ENCODE assay signal across 8 cellular contexts in the genomic region with DNA sequence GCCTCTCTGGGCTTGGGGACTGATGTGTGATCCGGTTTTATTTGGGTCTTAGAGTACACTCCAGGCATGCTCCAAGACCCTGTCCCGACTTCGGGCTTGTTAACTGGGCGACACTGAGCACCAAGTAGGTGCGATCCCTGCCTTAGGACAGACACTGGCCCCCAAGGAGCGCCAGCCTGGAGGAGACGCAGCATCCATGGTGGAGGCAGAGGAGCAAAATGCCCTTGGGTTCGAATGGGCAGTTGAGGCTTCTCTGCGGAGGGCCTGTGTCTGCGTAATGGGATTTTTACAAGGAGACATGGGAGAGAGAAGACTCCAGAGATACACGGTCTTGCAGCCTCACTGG. TPM values are rescaled to one million over a fixed set of nuclear protein-coding genes. Genes with fewer than 3 reads are reported as not detected.
A peak's percentile ranks its signal among the peaks of the same experiment; 100 is the strongest.
DNase-seq lines count a peak whose midpoint lies in the region; ATAC-seq and TF ChIP-seq lines count a peak whose summit lies in the region.

No MANE protein-coding gene starts in this region.

- H3K9me3 ChIP-seq in suprapubic skin: no peaks in the 10 kb centered on the region

- peaks cover 43% of the 10 kb centered on the region for H3K4me1 Mint-ChIP-seq in T-helper 2 cell treated with Interferon-gamma antibody and Interleukin-4, amounts not matched to agents 5 μg/mL and 100 μg/mL, for 36 hours (ENCODE audit: low read depth)
- peaks cover 46% of the 10 kb centered on the region for H3K4me1 Mint-ChIP-seq in activated naive CD8-positive, alpha-beta T cell treated with anti-CD3 and anti-CD28 coated beads, Interleukin-2, amount 10 ng/mL, durations not matched to agents 7 days and 5 days

- no peak for ATAC-seq in activated naive CD8-positive, alpha-beta T cell treated with anti-CD3 and anti-CD28 coated beads, Interleukin-2, amount 10 ng/mL, durations not matched to agents 7 days and 5 days (ENCODE audit: low read depth)

- H3K27me3 Mint-ChIP-seq in T-helper 2 cell treated with Interferon-gamma antibody and Interleukin-4, amounts not matched to agents 5 μg/mL and 100 μg/mL, for 36 hours (ENCODE audit: low read depth): peaks cover 17% of the 10 kb centered on the region
- H3K27me3 Mint-ChIP-seq in activated naive CD8-positive, alpha-beta T cell treated with anti-CD3 and anti-CD28 coated beads, Interleukin-2, amount 10 ng/mL, durations not matched to agents 7 days and 5 days: peaks cover 7% of the 10 kb centered on the region

- no peak for DNase-seq in T-helper 2 cell treated with Interferon-gamma antibody and Interleukin-4, amounts not matched to agents 5 μg/mL and 100 μg/mL, for 36 hours (ENCODE audit: low spot score)
- no peak for DNase-seq in T-helper 2 cell
- DNase-seq in activated naive CD8-positive, alpha-beta T cell treated with anti-CD3 and anti-CD28 coated beads, Interleukin-2, amount 10 ng/mL, durations not matched to agents 7 days and 5 days: no peak
- DNase-seq in kidney epithelial cell (ENCODE audit: low read depth): no peak
- DNase-seq in suprapubic skin (ENCODE audit: low spot score in 2 of 2): no peak
- no peak for DNase-seq in SW 1271 (lab: John Stamatoyannopoulos, UW)
- no peak for DNase-seq in hepatic stellate cell (ENCODE audit: low spot score)
- no peak for DNase-seq in amygdala (lab: John Stamatoyannopoulos, UW)

- no peak overlapping the region for H3K27ac ChIP-seq in suprapubic skin

- peaks cover 25% of the 10 kb centered on the region for H3K36me3 Mint-ChIP-seq in T-helper 2 cell treated with Interferon-gamma antibody and Interleukin-4, amounts not matched to agents 5 μg/mL and 100 μg/mL, for 36 hours (ENCODE audit: low read depth)
- H3K36me3 Mint-ChIP-seq in activated naive CD8-positive, alpha-beta T cell treated with anti-CD3 and anti-CD28 coated beads, Interleukin-2, amount 10 ng/mL, durations not matched to agents 7 days and 5 days: peaks cover 9% of the 10 kb centered on the region

- H3K4me1 ChIP-seq in suprapubic skin: peaks cover 44% of the 10 kb centered on the region

- WGBS in suprapubic skin: 93% methylated on average over 11 of the region's 11 CpGs

- H3K36me3 ChIP-seq in kidney epithelial cell (ENCODE audit: control insufficient read depth, insufficient read depth, low read length): no peaks in the 10 kb centered on the region
- peaks cover 7% of the 10 kb centered on the region for H3K36me3 ChIP-seq in suprapubic skin

- POLR2A ChIA-PET in activated naive CD8-positive, alpha-beta T cell treated with anti-CD3 and anti-CD28 coated beads, Interleukin-2, amount 10 ng/mL, durations not matched to agents 7 days and 5 days (lab: Charles Lee): interaction anchor here (1.0 to 2.1 kb wide), 2 partner anchors 51 to 115 kb away, joined by 4 to 27 read pairs; no protein-coding TSS in a partner anchor

- H3K9me3 Mint-ChIP-seq in T-helper 2 cell treated with Interferon-gamma antibody and Interleukin-4, amounts not matched to agents 5 μg/mL and 100 μg/mL, for 36 hours: no peaks in the 10 kb centered on the region
- H3K9me3 Mint-ChIP-seq in activated naive CD8-positive, alpha-beta T cell treated with anti-CD3 and anti-CD28 coated beads, Interleukin-2, amount 10 ng/mL, durations not matched to agents 7 days and 5 days: no peaks in the 10 kb centered on the region

- TF ChIP-seq EP300 in suprapubic skin (IDR thresholded peaks at IDR 0.05): no peak

- H3K27me3 ChIP-seq in kidney epithelial cell (ENCODE audit: control insufficient read depth, insufficient read depth, low read length) (peaks cover 7% of the 10 kb centered on the region), suprapubic skin (no peaks in the 10 kb centered on the region)

- no peak for TF ChIP-seq CTCF in kidney epithelial cell (IDR thresholded peaks at IDR 0.05; ENCODE audit: insufficient read depth, low read length, poor library complexity, severe bottlenecking)
- TF ChIP-seq CTCF in suprapubic skin (IDR thresholded peaks at IDR 0.05): no peak

- H3K4me3 Mint-ChIP-seq in T-helper 2 cell treated with Interferon-gamma antibody and Interleukin-4, amounts not matched to agents 5 μg/mL and 100 μg/mL, for 36 hours: peak overlapping the region; percentile 80
- H3K4me3 Mint-ChIP-seq in activated naive CD8-positive, alpha-beta T cell treated with anti-CD3 and anti-CD28 coated beads, Interleukin-2, amount 10 ng/mL, durations not matched to agents 7 days and 5 days: peak overlapping the region; percentile 73

- peak overlapping the region; percentile 81 for H3K27ac Mint-ChIP-seq in T-helper 2 cell treated with Interferon-gamma antibody and Interleukin-4, amounts not matched to agents 5 μg/mL and 100 μg/mL, for 36 hours
- H3K27ac Mint-ChIP-seq in activated naive CD8-positive, alpha-beta T cell treated with anti-CD3 and anti-CD28 coated beads, Interleukin-2, amount 10 ng/mL, durations not matched to agents 7 days and 5 days: peak overlapping the region; percentile 68

- peak overlapping the region; percentile 0 for H3K4me3 ChIP-seq in kidney epithelial cell (ENCODE audit: low read depth, low read length)
- peak overlapping the region; percentile 93 for H3K4me3 ChIP-seq in suprapubic skin

- no peak for TF ChIP-seq POLR2A in suprapubic skin (IDR thresholded peaks at IDR 0.05)

RNA-seq across cellular contexts. Expression of a gene that starts 0.6 kb away (rescaled TPM):
- 10 to 100 TPM; 83.9 to 84.7 TPM for total RNA-seq in activated naive CD8-positive, alpha-beta T cell treated with anti-CD3 and anti-CD28 coated beads, Interleukin-2, amount 10 ng/mL, durations not matched to agents 7 days and 5 days
- total RNA-seq in kidney epithelial cell (78.0 and 80.6 TPM in 2 replicates), suprapubic skin (10 to 100 TPM; 44.3 to 99.2 (median 55.6) TPM)

RNA-seq across cellular contexts. Expression of a gene that starts 14.3 kb away (rescaled TPM):
- total RNA-seq in activated naive CD8-positive, alpha-beta T cell treated with anti-CD3 and anti-CD28 coated beads, Interleukin-2, amount 10 ng/mL, durations not matched to agents 7 days and 5 days: not detected
- total RNA-seq in kidney epithelial cell (not detected in 2 replicates), suprapubic skin (not detected)

RNA-seq across cellular contexts. Expression of a gene that starts 42.8 kb away (rescaled TPM):
- total RNA-seq in activated naive CD8-positive, alpha-beta T cell treated with anti-CD3 and anti-CD28 coated beads, Interleukin-2, amount 10 ng/mL, durations not matched to agents 7 days and 5 days: not detected
- total RNA-seq in kidney epithelial cell (0.29 and 1.6 TPM in 2 replicates), suprapubic skin (under 1 TPM in 2 of 4 donors, not detected in 2; 0.51 to 0.83 TPM)
